In the genomic region with DNA sequence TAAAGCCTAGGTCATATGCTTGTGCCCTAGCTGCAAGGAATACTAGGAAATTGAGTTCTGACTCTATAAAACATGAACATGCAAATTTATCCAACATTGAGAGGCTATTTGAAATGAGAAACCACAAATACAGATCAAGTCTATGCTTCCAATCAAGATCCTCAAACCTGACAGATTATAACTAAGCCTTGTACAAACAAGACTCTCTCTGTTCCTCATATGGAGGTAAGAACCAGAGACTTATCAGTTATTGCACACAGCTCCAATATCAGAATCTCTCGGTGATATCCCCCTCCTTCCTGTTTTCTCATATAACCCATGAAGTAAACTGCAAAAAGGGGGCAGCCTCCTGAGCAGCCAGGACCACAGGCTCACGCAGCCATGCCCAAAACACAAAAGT, we compare ENCODE assay signal across 28 cellular contexts.
"Had no signal": no experiment of that assay in that cellular context is flagged by ENCODE, and none has a peak within 500 bp of the region (broad histone marks: within the 10 kb centered on the region; RNA-seq: fewer than 3 reads in every experiment).

No MANE protein-coding gene starts in this region.

- ATAC-seq: activated CD4-positive, CD25-positive, alpha-beta regulatory T cell treated with anti-CD3 and anti-CD28 coated beads, Interleukin-2, amount 50 U/mL, for 24 hours; activated CD8-positive, alpha-beta memory T cell treated with anti-CD3 and anti-CD28 coated beads, Interleukin-2, amount 10 ng/mL, durations not matched to agents 7 days and 5 days; activated CD8-positive, alpha-beta T cell treated with anti-CD3 and anti-CD28 coated beads for 36 hours; effector memory CD8-positive, alpha-beta T cell; esophagus mucosa; left lung; natural killer cell treated with Interleukin-12 subunit alpha and Interleukin-12 subunit beta and Interleukin-15 and Interleukin-18, amount 100 ng/mL, for 72 hours had no signal

- H3K27me3 ChIP-seq: brain microvascular endothelial cell, left lung had no signal

- FAIRE-seq: endothelial cell of umbilical vein had no signal

- H3K9me3 ChIP-seq: left lung, thoracic aorta had no signal

- H3K36me3 ChIP-seq: brain microvascular endothelial cell, left lung, thoracic aorta had no signal

- H3K9me3 Mint-ChIP-seq: activated CD4-positive, alpha-beta T cell treated with anti-CD3 and anti-CD28 coated beads, Interleukin-2, amount 10 ng/mL, durations not matched to agents 7 days and 5 days; activated CD8-positive, alpha-beta T cell treated with anti-CD3 and anti-CD28 coated beads for 36 hours; activated naive CD4-positive, alpha-beta T cell treated with anti-CD3 and anti-CD28 coated beads, Interleukin-2, amount 50 U/mL, for 24 hours; effector memory CD8-positive, alpha-beta T cell; immature natural killer cell; natural killer cell treated with Interleukin-12 subunit alpha and Interleukin-12 subunit beta and Interleukin-15 and Interleukin-18, amount 100 ng/mL, for 72 hours; T-helper 1 cell treated with Interleukin-12 subunit alpha and Interleukin-12 subunit beta and Interleukin-4 antibody, amounts not matched to agents 30 μg/mL and 1 μg/mL, for 36 hours; type B pancreatic cell had no signal

- H3K36me3 Mint-ChIP-seq: immature natural killer cell; natural killer cell treated with Interleukin-12 subunit alpha and Interleukin-12 subunit beta and Interleukin-15 and Interleukin-18, amount 100 ng/mL, for 72 hours; type B pancreatic cell had no signal

- H3K27ac Mint-ChIP-seq: activated CD4-positive, alpha-beta T cell treated with anti-CD3 and anti-CD28 coated beads, Interleukin-2, amount 10 ng/mL, durations not matched to agents 7 days and 5 days; activated CD8-positive, alpha-beta memory T cell treated with anti-CD3 and anti-CD28 coated beads, Interleukin-2, amount 10 ng/mL, durations not matched to agents 7 days and 5 days; activated CD8-positive, alpha-beta T cell treated with anti-CD3 and anti-CD28 coated beads for 36 hours; activated naive CD4-positive, alpha-beta T cell treated with anti-CD3 and anti-CD28 coated beads, Interleukin-2, amount 50 U/mL, for 24 hours; natural killer cell treated with Interleukin-12 subunit alpha and Interleukin-12 subunit beta and Interleukin-15 and Interleukin-18, amount 100 ng/mL, for 72 hours; progenitor cell of endocrine pancreas; T-helper 1 cell treated with Interleukin-12 subunit alpha and Interleukin-12 subunit beta and Interleukin-4 antibody, amounts not matched to agents 30 μg/mL and 1 μg/mL, for 36 hours; type B pancreatic cell had no signal

- H3K4me3 Mint-ChIP-seq: activated CD4-positive, alpha-beta T cell treated with anti-CD3 and anti-CD28 coated beads, Interleukin-2, amount 10 ng/mL, durations not matched to agents 7 days and 5 days; activated CD8-positive, alpha-beta memory T cell treated with anti-CD3 and anti-CD28 coated beads, Interleukin-2, amount 10 ng/mL, durations not matched to agents 7 days and 5 days; activated CD8-positive, alpha-beta T cell treated with anti-CD3 and anti-CD28 coated beads for 36 hours; activated naive CD4-positive, alpha-beta T cell treated with anti-CD3 and anti-CD28 coated beads, Interleukin-2, amount 50 U/mL, for 24 hours; effector memory CD8-positive, alpha-beta T cell; immature natural killer cell; natural killer cell treated with Interleukin-12 subunit alpha and Interleukin-12 subunit beta and Interleukin-15 and Interleukin-18, amount 100 ng/mL, for 72 hours; T-helper 1 cell treated with Interleukin-12 subunit alpha and Interleukin-12 subunit beta and Interleukin-4 antibody, amounts not matched to agents 30 μg/mL and 1 μg/mL, for 36 hours; type B pancreatic cell had no signal

- H3K4me3 ChIP-seq: left lung, thoracic aorta had no signal

- H3K27ac ChIP-seq: brain microvascular endothelial cell, left lung, thoracic aorta had no signal

- DNase-seq: activated CD4-positive, alpha-beta T cell treated with anti-CD3 and anti-CD28 coated beads, Interleukin-2, amount 10 ng/mL, durations not matched to agents 7 days and 5 days; activated CD8-positive, alpha-beta memory T cell treated with anti-CD3 and anti-CD28 coated beads, Interleukin-2, amount 10 ng/mL, durations not matched to agents 7 days and 5 days; activated CD8-positive, alpha-beta T cell treated with anti-CD3 and anti-CD28 coated beads for 36 hours; activated gamma-delta T cell treated with Interleukin-2 at 50 U/mL for 16 hours; aorta; brain microvascular endothelial cell; caudate nucleus; dermis blood vessel endothelial cell; effector memory CD8-positive, alpha-beta T cell; foreskin melanocyte; immature natural killer cell; kidney glomerular epithelial cell; left lung; midbrain; retina; stimulated activated CD4-positive, alpha-beta T cell treated with anti-CD3 and anti-CD28 coated beads, Interleukin-2, amount 100 ng/mL, for 48 hours; stimulated activated CD8-positive, alpha-beta memory T cell treated with anti-CD3 and anti-CD28 coated beads, Interleukin-4, amount 100 ng/mL, for 48 hours; stimulated activated naive CD4-positive, alpha-beta T cell treated with Interleukin-2 at 50 U/mL for 16 hours; T1000 had no signal

- H3K27me3 Mint-ChIP-seq: activated CD4-positive, alpha-beta T cell treated with anti-CD3 and anti-CD28 coated beads, Interleukin-2, amount 10 ng/mL, durations not matched to agents 7 days and 5 days; activated CD8-positive, alpha-beta memory T cell treated with anti-CD3 and anti-CD28 coated beads, Interleukin-2, amount 10 ng/mL, durations not matched to agents 7 days and 5 days; activated CD8-positive, alpha-beta T cell treated with anti-CD3 and anti-CD28 coated beads for 36 hours; activated naive CD4-positive, alpha-beta T cell treated with anti-CD3 and anti-CD28 coated beads, Interleukin-2, amount 50 U/mL, for 24 hours; effector memory CD8-positive, alpha-beta T cell; natural killer cell treated with Interleukin-12 subunit alpha and Interleukin-12 subunit beta and Interleukin-15 and Interleukin-18, amount 100 ng/mL, for 72 hours; progenitor cell of endocrine pancreas; type B pancreatic cell had no signal
